27 cellular contexts compared by ENCODE assay signal in genomic region chr1:37456614-37457013, GRCh38.
"Had no signal": no experiment of that assay in that cellular context is flagged by ENCODE, and none has a peak within 500 bp of the region (broad histone marks: within the 10 kb centered on the region; RNA-seq: fewer than 3 reads in every experiment).

No MANE protein-coding gene starts in this region.

- H3K36me3 ChIP-seq: ascending aorta, cardiac muscle cell, Peyer's patch had no signal

- H3K9ac ChIP-seq: KMS-11 had no signal

- DNase-seq: activated CD4-positive, alpha-beta memory T cell treated with anti-CD3 and anti-CD28 coated beads for 36 hours; activated CD4-positive, alpha-beta T cell treated with anti-CD3 and anti-CD28 coated beads, Interleukin-2, amount 50 U/mL, for 1 hour; activated gamma-delta T cell; activated naive CD4-positive, alpha-beta T cell treated with Interleukin-2 at 50 U/mL for 16 hours; activated naive CD8-positive, alpha-beta T cell treated with anti-CD3 and anti-CD28 coated beads, Interleukin-2, amount 10 ng/mL, durations not matched to agents 7 days and 5 days; activated T-cell treated with anti-CD3 and anti-CD28 coated beads, Interleukin-2, amount 50 U/mL, for 24 hours; amygdala; MM.1S; MV-4-11; NCI-H1092; NCI-H1436 treated with DMSO at 0.1 percent for 48 hours; NCI-H1694 treated with DMSO at 0.1 percent for 48 hours; NCI-H2029; NCI-H345; NCI-H524 treated with DMSO at 0.1 percent for 48 hours; PC-3; Peyer's patch; Right ventricle myocardium superior; RPMI8226 had no signal

- H3K27me3 Mint-ChIP-seq: activated CD4-positive, alpha-beta memory T cell treated with anti-CD3 and anti-CD28 coated beads for 36 hours; activated naive CD4-positive, alpha-beta T cell treated with anti-CD3 and anti-CD28 coated beads, Interleukin-2, amount 50 U/mL, for 24 hours; activated naive CD8-positive, alpha-beta T cell treated with anti-CD3 and anti-CD28 coated beads, Interleukin-2, amount 10 ng/mL, durations not matched to agents 7 days and 5 days; activated T-cell treated with anti-CD3 and anti-CD28 coated beads, Interleukin-2, amount 50 U/mL, for 24 hours; central memory CD8-positive, alpha-beta T cell had no signal

- H3K9me3 Mint-ChIP-seq: activated CD4-positive, alpha-beta memory T cell treated with anti-CD3 and anti-CD28 coated beads for 36 hours; activated naive CD4-positive, alpha-beta T cell treated with anti-CD3 and anti-CD28 coated beads, Interleukin-2, amount 50 U/mL, for 24 hours; activated naive CD8-positive, alpha-beta T cell treated with anti-CD3 and anti-CD28 coated beads, Interleukin-2, amount 10 ng/mL, durations not matched to agents 7 days and 5 days; activated T-cell treated with anti-CD3 and anti-CD28 coated beads, Interleukin-2, amount 50 U/mL, for 24 hours; activated T-helper 2 cell treated with anti-CD3 and anti-CD28 coated beads, Interferon-gamma antibody, Interleukin-2, Interleukin-4, amounts not matched to agents 10 μg/mL and 5 μg/mL and 100 μg/mL, durations not matched to agents 14 hours and 24 hours and 36 hours; central memory CD8-positive, alpha-beta T cell; T-helper 2 cell treated with Interferon-gamma antibody and Interleukin-4, amounts not matched to agents 5 μg/mL and 100 μg/mL, for 36 hours had no signal

- H3K27ac ChIP-seq: cardiac muscle cell, KMS-11, Peyer's patch had no signal

- ATAC-seq: PC-3 had no signal

- H3K27me3 ChIP-seq: ascending aorta, cardiac muscle cell, Peyer's patch had no signal

- H3K4me3 Mint-ChIP-seq: activated CD4-positive, alpha-beta memory T cell treated with anti-CD3 and anti-CD28 coated beads for 36 hours; activated naive CD4-positive, alpha-beta T cell treated with anti-CD3 and anti-CD28 coated beads, Interleukin-2, amount 50 U/mL, for 24 hours; activated naive CD8-positive, alpha-beta T cell treated with anti-CD3 and anti-CD28 coated beads, Interleukin-2, amount 10 ng/mL, durations not matched to agents 7 days and 5 days; activated T-cell treated with anti-CD3 and anti-CD28 coated beads, Interleukin-2, amount 50 U/mL, for 24 hours; central memory CD8-positive, alpha-beta T cell; T-helper 2 cell treated with Interferon-gamma antibody and Interleukin-4, amounts not matched to agents 5 μg/mL and 100 μg/mL, for 36 hours had no signal

- H3K4me2 ChIP-seq: KMS-11 had no signal

- H3K36me3 Mint-ChIP-seq: activated naive CD4-positive, alpha-beta T cell treated with anti-CD3 and anti-CD28 coated beads, Interleukin-2, amount 50 U/mL, for 24 hours; activated naive CD8-positive, alpha-beta T cell treated with anti-CD3 and anti-CD28 coated beads, Interleukin-2, amount 10 ng/mL, durations not matched to agents 7 days and 5 days had no signal

- H3K4me3 ChIP-seq: ascending aorta, cardiac muscle cell, Peyer's patch had no signal

- H3K27ac Mint-ChIP-seq: activated CD4-positive, alpha-beta memory T cell treated with anti-CD3 and anti-CD28 coated beads for 36 hours; activated naive CD4-positive, alpha-beta T cell treated with anti-CD3 and anti-CD28 coated beads, Interleukin-2, amount 50 U/mL, for 24 hours; activated naive CD8-positive, alpha-beta T cell treated with anti-CD3 and anti-CD28 coated beads, Interleukin-2, amount 10 ng/mL, durations not matched to agents 7 days and 5 days; activated T-cell treated with anti-CD3 and anti-CD28 coated beads, Interleukin-2, amount 50 U/mL, for 24 hours; activated T-helper 2 cell treated with anti-CD3 and anti-CD28 coated beads, Interferon-gamma antibody, Interleukin-2, Interleukin-4, amounts not matched to agents 10 μg/mL and 5 μg/mL and 100 μg/mL, durations not matched to agents 14 hours and 24 hours and 36 hours; T-helper 2 cell treated with Interferon-gamma antibody and Interleukin-4, amounts not matched to agents 5 μg/mL and 100 μg/mL, for 36 hours had no signal

- H3K4me1 ChIP-seq: ascending aorta, Peyer's patch had no signal

- FAIRE-seq: TTC549 had no signal

- H3K9me3 ChIP-seq: ascending aorta, Peyer's patch had no signal
